Comparison of ENCODE assay signal across 12 cellular contexts in the genomic region with DNA sequence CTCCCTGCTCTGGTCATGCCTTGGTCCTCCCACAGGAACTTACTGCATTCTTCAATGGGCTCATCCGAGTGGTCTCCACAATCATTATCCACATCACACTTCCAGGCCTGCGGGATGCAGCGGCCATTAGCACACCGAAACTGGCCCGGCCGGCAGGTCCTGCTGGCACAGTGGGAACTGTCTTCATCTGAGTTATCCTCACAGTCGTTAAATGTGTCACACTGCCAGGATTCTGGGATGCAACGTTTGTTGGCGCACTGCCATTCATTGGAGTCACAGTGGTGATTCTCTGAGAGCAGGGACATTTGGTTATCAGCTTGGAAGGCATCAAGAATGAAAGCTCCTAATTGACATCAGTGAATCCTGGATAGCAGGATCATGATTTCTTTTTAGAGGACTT.
"Had no signal": no experiment of that assay in that cellular context is flagged by ENCODE, and none has a peak within 500 bp of the region (broad histone marks: within the 10 kb centered on the region; RNA-seq: fewer than 3 reads in every experiment).

No MANE protein-coding gene starts in this region.

- H3K9me3 ChIP-seq: mucosa of descending colon, right lobe of liver, spleen had no signal

- ATAC-seq: mucosa of descending colon; natural killer cell; right lobe of liver; stimulated activated naive B cell treated with anti-CD40 and anti-IgM and Interleukin-4, amounts not matched to agents 10 μg/mL and 1 μg/mL and 100 μg/mL, for 72 hours had no signal

- H3K27me3 ChIP-seq: right lobe of liver, spleen had no signal

- H3K4me1 ChIP-seq: right lobe of liver, spleen had no signal

- H3K4me3 ChIP-seq: mucosa of descending colon, right lobe of liver, spleen had no signal

- H3K36me3 ChIP-seq: right lobe of liver, spleen had no signal

- H3K27ac ChIP-seq: right lobe of liver, spleen had no signal

- DNase-seq: activated effector memory CD4-positive, alpha-beta T cell treated with Interleukin-2 at 50 U/mL for 16 hours; activated T-cell treated with anti-CD3 and anti-CD28 coated beads, Interleukin-2, amount 50 U/mL, for 24 hours; amniotic stem cell; endodermal cell; erythroblast; mucosa of descending colon; natural killer cell; right lobe of liver; spleen; stimulated activated CD4-positive, alpha-beta T cell treated with anti-CD3 and anti-CD28 coated beads, Interleukin-1b, Interleukin-23, amount 100 ng/mL, for 48 hours; stimulated activated naive B cell treated with anti-CD40 and anti-IgM and Interleukin-4, amounts not matched to agents 10 μg/mL and 1 μg/mL and 100 μg/mL, for 72 hours; trophoblast cell had no signal
